In genomic region chr3:142912440-142913172, GRCh38 we compare ENCODE assay signal across 31 cellular contexts. TPM values are rescaled to one million over a fixed set of nuclear protein-coding genes. Genes with fewer than 3 reads are reported as not detected.
DNase-seq lines count a peak whose midpoint lies in the region; ATAC-seq and TF ChIP-seq lines count a peak whose summit lies in the region.
"Had no signal": no experiment of that assay in that cellular context is flagged by ENCODE, and none has a peak within 500 bp of the region (broad histone marks: within the 10 kb centered on the region; RNA-seq: fewer than 3 reads in every experiment).

No MANE protein-coding gene starts in this region.

- H2AFZ ChIP-seq in ACC112 (ENCODE audit: low read length, unreplicated experiment) = peak overlapping the region; percentile 57

- intact Hi-C loops in heart left ventricle (cut with DNase I) = no loop called here
- intact Hi-C loops in activated T-helper 1 cell treated with anti-CD3 and anti-CD28 coated beads, Interleukin-12 subunit alpha, Interleukin-12 subunit beta, Interleukin-2, Interleukin-4 antibody, amounts not matched to agents 30 ng/mL and 10 ng/mL and 1 ng/mL, durations not matched to agents 14 hours and 24 hours and 36 hours (cut with micrococcal nuclease) = no loop called here

- H3K27me3 ChIP-seq in ACC112 (ENCODE audit: insufficient read depth, low read length) (no peaks in the 10 kb centered on the region), heart left ventricle (no peaks in the 10 kb centered on the region), rectal smooth muscle tissue (ENCODE audit: control insufficient read depth, insufficient read depth, low read length) (no peaks in the 10 kb centered on the region)
- H3K27me3 ChIP-seq: Peyer's patch, upper lobe of right lung had no signal

- H3K36me3 ChIP-seq in ACC112 (ENCODE audit: insufficient read depth, low read length) = no peaks in the 10 kb centered on the region
- no peaks in the 10 kb centered on the region for H3K36me3 ChIP-seq in heart left ventricle
- H3K36me3 ChIP-seq in rectal smooth muscle tissue (ENCODE audit: control insufficient read depth, insufficient read depth, low read length) = no peaks in the 10 kb centered on the region
- H3K36me3 ChIP-seq: Peyer's patch, prostate gland, upper lobe of right lung had no signal

- TF ChIP-seq POLR2A in heart left ventricle (IDR thresholded peaks at IDR 0.05) = no peak

- peak; percentile 38 to 53 for DNase-seq in cardiac fibroblast (ENCODE audit: low read depth in 2 of 2)
- DNase-seq in heart left ventricle = peak in 1 of 5 donors; percentile 25
- DNase-seq in SHP77 treated with DMSO at 0.1 percent for 48 hours (lab: John Stamatoyannopoulos, UW) = no peak
- DNase-seq in activated T-helper 1 cell treated with anti-CD3 and anti-CD28 coated beads, Interleukin-12 subunit alpha, Interleukin-12 subunit beta, Interleukin-2, Interleukin-4 antibody, amounts not matched to agents 30 ng/mL and 10 ng/mL and 1 ng/mL, durations not matched to agents 14 hours and 24 hours and 36 hours (ENCODE audit: low spot score) = no peak
- DNase-seq in NCI-H1092 (lab: John Stamatoyannopoulos, UW) = no peak
- DNase-seq: 8988T; activated CD4-positive, alpha-beta T cell treated with anti-CD3 and anti-CD28 coated beads for 36 hours; activated gamma-delta T cell treated with Interleukin-2 at 50 U/mL for 16 hours; activated naive CD8-positive, alpha-beta T cell treated with anti-CD3 and anti-CD28 coated beads, Interleukin-2, amount 10 ng/mL, durations not matched to agents 7 days and 5 days; activated T-cell treated with anti-CD3 and anti-CD28 coated beads, Interleukin-2, amount 50 U/mL, for 24 hours; DMS79; GDM1; glutamatergic neuron; Karpas-422; mucosa of descending colon; natural killer cell; NCI-H1436; NCI-H345; nucleus accumbens; Peyer's patch; stimulated activated CD4-positive, alpha-beta T cell treated with anti-CD3 and anti-CD28 coated beads, Interleukin-15, amount 100 ng/mL, for 24 hours; substantia nigra; T-helper 9 cell; upper lobe of right lung had no signal

- ATAC-seq in heart left ventricle = peak in 3 of 4 donors; percentile 55 to 62 (median 62)
- no peak for ATAC-seq in HG02981 (IDR thresholded peaks at IDR 0.05; ENCODE audit: unreplicated experiment)
- ATAC-seq: activated CD4-positive, alpha-beta T cell treated with anti-CD3 and anti-CD28 coated beads for 36 hours; mucosa of descending colon; natural killer cell; stimulated activated effector memory CD8-positive, alpha-beta T cell treated with anti-CD3 and anti-CD28 coated beads, Interleukin-12 subunit alpha, Interleukin-12 subunit beta, amount 100 ng/mL, for 72 hours; upper lobe of right lung had no signal

- WGBS in heart left ventricle, 4 donors = 23 to 30% (median 28%) methylated on average over 6 of the region's 6 CpGs

- peaks cover 5% of the 10 kb centered on the region for H3K27me3 Mint-ChIP-seq in activated T-helper 1 cell treated with anti-CD3 and anti-CD28 coated beads, Interleukin-12 subunit alpha, Interleukin-12 subunit beta, Interleukin-2, Interleukin-4 antibody, amounts not matched to agents 30 ng/mL and 10 ng/mL and 1 ng/mL, durations not matched to agents 14 hours and 24 hours and 36 hours (ENCODE audit: insufficient read depth)

- no peak overlapping the region for H3K4me3 Mint-ChIP-seq in activated T-helper 1 cell treated with anti-CD3 and anti-CD28 coated beads, Interleukin-12 subunit alpha, Interleukin-12 subunit beta, Interleukin-2, Interleukin-4 antibody, amounts not matched to agents 30 ng/mL and 10 ng/mL and 1 ng/mL, durations not matched to agents 14 hours and 24 hours and 36 hours
- H3K4me3 Mint-ChIP-seq: activated CD4-positive, alpha-beta T cell treated with anti-CD3 and anti-CD28 coated beads for 36 hours; activated naive CD8-positive, alpha-beta T cell treated with anti-CD3 and anti-CD28 coated beads, Interleukin-2, amount 10 ng/mL, durations not matched to agents 7 days and 5 days; activated T-cell treated with anti-CD3 and anti-CD28 coated beads, Interleukin-2, amount 50 U/mL, for 24 hours; natural killer cell; stimulated activated effector memory CD8-positive, alpha-beta T cell treated with anti-CD3 and anti-CD28 coated beads, Interleukin-12 subunit alpha, Interleukin-12 subunit beta, amount 100 ng/mL, for 72 hours had no signal

- no peak overlapping the region for H3K27ac Mint-ChIP-seq in activated T-helper 1 cell treated with anti-CD3 and anti-CD28 coated beads, Interleukin-12 subunit alpha, Interleukin-12 subunit beta, Interleukin-2, Interleukin-4 antibody, amounts not matched to agents 30 ng/mL and 10 ng/mL and 1 ng/mL, durations not matched to agents 14 hours and 24 hours and 36 hours
- H3K27ac Mint-ChIP-seq: activated CD4-positive, alpha-beta T cell treated with anti-CD3 and anti-CD28 coated beads for 36 hours; activated naive CD8-positive, alpha-beta T cell treated with anti-CD3 and anti-CD28 coated beads, Interleukin-2, amount 10 ng/mL, durations not matched to agents 7 days and 5 days; activated T-cell treated with anti-CD3 and anti-CD28 coated beads, Interleukin-2, amount 50 U/mL, for 24 hours; natural killer cell; stimulated activated effector memory CD8-positive, alpha-beta T cell treated with anti-CD3 and anti-CD28 coated beads, Interleukin-12 subunit alpha, Interleukin-12 subunit beta, amount 100 ng/mL, for 72 hours had no signal

- TF ChIP-seq CTCF in cardiac fibroblast (IDR thresholded peaks at IDR 0.05; ENCODE audit: low read depth, low read length) (no peak), heart left ventricle (IDR thresholded peaks at IDR 0.05) (no peak)

- no peaks in the 10 kb centered on the region for H3K4me1 Mint-ChIP-seq in activated T-helper 1 cell treated with anti-CD3 and anti-CD28 coated beads, Interleukin-12 subunit alpha, Interleukin-12 subunit beta, Interleukin-2, Interleukin-4 antibody, amounts not matched to agents 30 ng/mL and 10 ng/mL and 1 ng/mL, durations not matched to agents 14 hours and 24 hours and 36 hours (ENCODE audit: low read depth)
- H3K4me1 Mint-ChIP-seq: activated CD4-positive, alpha-beta T cell treated with anti-CD3 and anti-CD28 coated beads for 36 hours; activated naive CD8-positive, alpha-beta T cell treated with anti-CD3 and anti-CD28 coated beads, Interleukin-2, amount 10 ng/mL, durations not matched to agents 7 days and 5 days; natural killer cell had no signal

- 0 out of 2 replicates have a peak overlapping the region, but pooled peaks have one; percentile 22 for H3K4me3 ChIP-seq in ACC112 (ENCODE audit: low read depth, low read length)
- no peak overlapping the region for H3K4me3 ChIP-seq in cardiac fibroblast (replicated peaks in 1 of 2; ENCODE audit: low read depth in 2 of 2, low read length in 2 of 2)
- no peak overlapping the region for H3K4me3 ChIP-seq in heart left ventricle
- no peak overlapping the region for H3K4me3 ChIP-seq in rectal smooth muscle tissue (ENCODE audit: low read length)
- H3K4me3 ChIP-seq: lung, mucosa of descending colon, Peyer's patch, prostate gland, upper lobe of right lung had no signal

- peaks cover 18% of the 10 kb centered on the region for H3K4me1 ChIP-seq in ACC112 (ENCODE audit: control insufficient read depth, insufficient read depth, low read length, unreplicated experiment)
- peaks cover 0 to 52% (median 24%) of the 10 kb centered on the region in 12 donors for H3K4me1 ChIP-seq in heart left ventricle
- no peaks in the 10 kb centered on the region for H3K4me1 ChIP-seq in rectal smooth muscle tissue (ENCODE audit: control insufficient read depth, insufficient read depth, low read length)
- H3K4me1 ChIP-seq: Peyer's patch, prostate gland, upper lobe of right lung had no signal

- H3K36me3 Mint-ChIP-seq in activated T-helper 1 cell treated with anti-CD3 and anti-CD28 coated beads, Interleukin-12 subunit alpha, Interleukin-12 subunit beta, Interleukin-2, Interleukin-4 antibody, amounts not matched to agents 30 ng/mL and 10 ng/mL and 1 ng/mL, durations not matched to agents 14 hours and 24 hours and 36 hours (ENCODE audit: low read depth) = no peaks in the 10 kb centered on the region
- H3K36me3 Mint-ChIP-seq: activated naive CD8-positive, alpha-beta T cell treated with anti-CD3 and anti-CD28 coated beads, Interleukin-2, amount 10 ng/mL, durations not matched to agents 7 days and 5 days; natural killer cell; stimulated activated effector memory CD8-positive, alpha-beta T cell treated with anti-CD3 and anti-CD28 coated beads, Interleukin-12 subunit alpha, Interleukin-12 subunit beta, amount 100 ng/mL, for 72 hours had no signal

- no peaks in the 10 kb centered on the region for H3K79me2 ChIP-seq in ACC112 (ENCODE audit: control insufficient read depth, insufficient read depth, low read length, unreplicated experiment)

- H3K27ac ChIP-seq in ACC112 (ENCODE audit: low read depth, low read length) = peak overlapping the region; percentile 41
- H3K27ac ChIP-seq in heart left ventricle = peak overlapping the region; percentile 7 to 87 (median 59)
- peak overlapping the region; percentile 42 for H3K27ac ChIP-seq in rectal smooth muscle tissue (ENCODE audit: low read depth, low read length)
- H3K27ac ChIP-seq: Peyer's patch, prostate gland, upper lobe of right lung had no signal

- H3K9me3 Mint-ChIP-seq in activated T-helper 1 cell treated with anti-CD3 and anti-CD28 coated beads, Interleukin-12 subunit alpha, Interleukin-12 subunit beta, Interleukin-2, Interleukin-4 antibody, amounts not matched to agents 30 ng/mL and 10 ng/mL and 1 ng/mL, durations not matched to agents 14 hours and 24 hours and 36 hours = no peaks in the 10 kb centered on the region
- H3K9me3 Mint-ChIP-seq: activated naive CD8-positive, alpha-beta T cell treated with anti-CD3 and anti-CD28 coated beads, Interleukin-2, amount 10 ng/mL, durations not matched to agents 7 days and 5 days; activated T-cell treated with anti-CD3 and anti-CD28 coated beads, Interleukin-2, amount 50 U/mL, for 24 hours; natural killer cell; stimulated activated effector memory CD8-positive, alpha-beta T cell treated with anti-CD3 and anti-CD28 coated beads, Interleukin-12 subunit alpha, Interleukin-12 subunit beta, amount 100 ng/mL, for 72 hours had no signal

- H3K9ac ChIP-seq in rectal smooth muscle tissue (ENCODE audit: low read length) = no peak overlapping the region

- no peaks in the 10 kb centered on the region for H3K9me3 ChIP-seq in heart left ventricle
- H3K9me3 ChIP-seq: mucosa of descending colon, Peyer's patch, prostate gland, upper lobe of right lung had no signal

RNA-seq across cellular contexts. Expression of gene PCOLCE2, which starts 23.7 kb away (rescaled TPM):
- 100 to 1,000 TPM in 2 of 9 donors, 10 to 100 TPM in 7; 49.2 to 152 (median 70.7) TPM for total RNA-seq in heart left ventricle
- polyA plus RNA-seq in heart left ventricle = 10 to 100 TPM; 47.5 to 60.1 TPM
- not detected in 2 replicates for total RNA-seq in activated T-helper 1 cell treated with anti-CD3 and anti-CD28 coated beads, Interleukin-12 subunit alpha, Interleukin-12 subunit beta, Interleukin-2, Interleukin-4 antibody, amounts not matched to agents 30 ng/mL and 10 ng/mL and 1 ng/mL, durations not matched to agents 14 hours and 24 hours and 36 hours
- total RNA-seq: activated naive CD8-positive, alpha-beta T cell treated with anti-CD3 and anti-CD28 coated beads, Interleukin-2, amount 10 ng/mL, durations not matched to agents 7 days and 5 days; natural killer cell had no signal

RNA-seq across cellular contexts. Expression of gene PAQR9, which starts 50.9 kb away (rescaled TPM):
- 10 to 100 TPM; 11.0 to 20.5 (median 14.7) TPM for total RNA-seq in heart left ventricle
- polyA plus RNA-seq in heart left ventricle = 1 to 10 TPM; 5.0 to 7.8 TPM
- total RNA-seq in activated T-helper 1 cell treated with anti-CD3 and anti-CD28 coated beads, Interleukin-12 subunit alpha, Interleukin-12 subunit beta, Interleukin-2, Interleukin-4 antibody, amounts not matched to agents 30 ng/mL and 10 ng/mL and 1 ng/mL, durations not matched to agents 14 hours and 24 hours and 36 hours = not detected in 2 replicates
- total RNA-seq: activated CD4-positive, alpha-beta T cell treated with anti-CD3 and anti-CD28 coated beads for 36 hours; activated naive CD8-positive, alpha-beta T cell treated with anti-CD3 and anti-CD28 coated beads, Interleukin-2, amount 10 ng/mL, durations not matched to agents 7 days and 5 days; lung; mucosa of descending colon; natural killer cell; Peyer's patch; upper lobe of right lung had no signal
- polyA plus RNA-seq: keratinocyte, lung had no signal

Comparison
In these comparisons a context has a peak if more than half of its experiments do, and no peak if none do; other contexts are left out.
1. DNase-seq: peak in cardiac fibroblast (2 of 2); none in SHP77 treated with DMSO at 0.1 percent for 48 hours (single experiment), activated T-helper 1 cell treated with anti-CD3 and anti-CD28 coated beads, Interleukin-12 subunit alpha, Interleukin-12 subunit beta, Interleukin-2, Interleukin-4 antibody, amounts not matched to agents 30 ng/mL and 10 ng/mL and 1 ng/mL, durations not matched to agents 14 hours and 24 hours and 36 hours (single experiment) and NCI-H1092 (single experiment).
2. RNA of gene PCOLCE2, which starts 23.7 kb away (total RNA-seq): 49.2 to 152 TPM in heart left ventricle; not detected in activated T-helper 1 cell treated with anti-CD3 and anti-CD28 coated beads, Interleukin-12 subunit alpha, Interleukin-12 subunit beta, Interleukin-2, Interleukin-4 antibody, amounts not matched to agents 30 ng/mL and 10 ng/mL and 1 ng/mL, durations not matched to agents 14 hours and 24 hours and 36 hours; every median in the first group is over 10 times any median in the second.
3. RNA of gene PAQR9, which starts 50.9 kb away (total RNA-seq): 11.0 to 20.5 TPM in heart left ventricle; not detected in activated T-helper 1 cell treated with anti-CD3 and anti-CD28 coated beads, Interleukin-12 subunit alpha, Interleukin-12 subunit beta, Interleukin-2, Interleukin-4 antibody, amounts not matched to agents 30 ng/mL and 10 ng/mL and 1 ng/mL, durations not matched to agents 14 hours and 24 hours and 36 hours; every median in the first group is over 10 times any median in the second.
4. Peak in every context shown above with its lines, with median percentiles within 50 percentile points of each other: H3K27ac ChIP-seq.